23 cellular contexts compared by ENCODE assay signal in the genomic region with DNA sequence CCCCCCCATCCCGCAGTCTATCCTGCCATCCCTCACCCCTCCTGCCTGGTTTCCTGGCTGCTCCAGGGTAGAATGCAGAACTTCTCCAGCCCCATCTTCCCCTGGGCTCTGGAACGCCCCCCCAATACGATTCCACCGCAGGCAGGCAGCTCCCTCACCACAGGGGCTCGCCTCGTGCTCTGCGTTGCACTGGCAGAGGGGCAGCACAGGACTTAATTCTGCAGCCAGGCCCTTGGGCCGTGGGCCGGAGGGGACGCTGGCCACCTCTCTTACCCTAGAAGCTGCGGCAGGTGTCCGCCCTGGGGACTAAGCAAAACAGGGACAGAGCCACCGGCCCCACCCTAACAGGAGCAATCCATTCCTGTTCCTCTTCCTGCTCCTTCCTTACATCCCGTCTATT.
"Had no signal": no experiment of that assay in that cellular context is flagged by ENCODE, and none has a peak within 500 bp of the region (broad histone marks: within the 10 kb centered on the region; RNA-seq: fewer than 3 reads in every experiment).

No MANE protein-coding gene starts in this region.

- H3K27ac Mint-ChIP-seq: activated T-helper 17 cell treated with anti-CD3 and anti-CD28 coated beads, Interleukin-2, amount 50 U/mL, for 72 hours; naive thymus-derived CD8-positive, alpha-beta T cell; T-helper 2 cell treated with Interferon-gamma antibody and Interleukin-4, amounts not matched to agents 5 μg/mL and 100 μg/mL, for 36 hours had no signal

- H3K9me3 ChIP-seq: esophagus muscularis mucosa, sigmoid colon, suprapubic skin, tibial artery had no signal

- H3K27me3 Mint-ChIP-seq: central memory CD8-positive, alpha-beta T cell had no signal

- H3K27ac ChIP-seq: esophagus muscularis mucosa, foreskin keratinocyte, sigmoid colon, suprapubic skin, tibial artery had no signal

- H3K36me3 Mint-ChIP-seq: naive thymus-derived CD8-positive, alpha-beta T cell had no signal

- H3K4me3 ChIP-seq: esophagus muscularis mucosa, sigmoid colon, suprapubic skin, tibial artery had no signal

- H3K9me3 Mint-ChIP-seq: activated T-cell treated with anti-CD3 and anti-CD28 coated beads, Interleukin-2, amount 50 U/mL, for 4 hours; activated T-helper 17 cell treated with anti-CD3 and anti-CD28 coated beads, Interleukin-2, amount 50 U/mL, for 72 hours; T-helper 2 cell treated with Interferon-gamma antibody and Interleukin-4, amounts not matched to agents 5 μg/mL and 100 μg/mL, for 36 hours had no signal

- DNase-seq: activated CD4-positive, alpha-beta T cell treated with anti-CD3 and anti-CD28 coated beads for 4 hours; activated CD4-positive, alpha-beta T cell treated with anti-CD3 and anti-CD28 coated beads, Interleukin-2, amount 50 U/mL, for 48 hours; activated gamma-delta T cell treated with Interleukin-2 at 50 U/mL for 16 hours; activated naive CD4-positive, alpha-beta T cell treated with anti-CD3 and anti-CD28 coated beads, Interleukin-2, amount 50 U/mL, for 16 hours; activated T-cell treated with anti-CD3 and anti-CD28 coated beads, Interleukin-2, amount 50 U/mL, for 4 hours; amniotic stem cell; dermis blood vessel endothelial cell; effector CD4-positive, alpha-beta T cell; foreskin keratinocyte; midbrain; naive thymus-derived CD8-positive, alpha-beta T cell; sigmoid colon; small intestine; stimulated activated CD4-positive, alpha-beta T cell treated with anti-CD3 and anti-CD28 coated beads, Interleukin-1b, Interleukin-23, amount 100 ng/mL, for 48 hours; stimulated activated naive CD4-positive, alpha-beta T cell; T-helper 1 cell; tibial artery had no signal

- FAIRE-seq: astrocyte, small intestine had no signal

- H3K27me3 ChIP-seq: foreskin keratinocyte had no signal

- H3K4me1 ChIP-seq: foreskin keratinocyte, sigmoid colon, suprapubic skin, tibial artery had no signal

- ATAC-seq: activated T-cell treated with anti-CD3 and anti-CD28 coated beads, Interleukin-2, amount 50 U/mL, for 4 hours; activated T-helper 17 cell treated with anti-CD3 and anti-CD28 coated beads, Interleukin-2, amount 50 U/mL, for 72 hours; foreskin keratinocyte; naive thymus-derived CD8-positive, alpha-beta T cell had no signal

- H3K36me3 ChIP-seq: esophagus muscularis mucosa, sigmoid colon, suprapubic skin, tibial artery had no signal

- H3K4me1 Mint-ChIP-seq: activated T-helper 17 cell treated with anti-CD3 and anti-CD28 coated beads, Interleukin-2, amount 50 U/mL, for 72 hours; central memory CD8-positive, alpha-beta T cell had no signal

- H3K4me3 Mint-ChIP-seq: activated T-cell treated with anti-CD3 and anti-CD28 coated beads, Interleukin-2, amount 50 U/mL, for 4 hours; activated T-helper 17 cell treated with anti-CD3 and anti-CD28 coated beads, Interleukin-2, amount 50 U/mL, for 72 hours; central memory CD8-positive, alpha-beta T cell; naive thymus-derived CD8-positive, alpha-beta T cell; T-helper 2 cell treated with Interferon-gamma antibody and Interleukin-4, amounts not matched to agents 5 μg/mL and 100 μg/mL, for 36 hours had no signal
